17 cellular contexts compared by ENCODE assay signal in genomic region chr15:69576948-69577351, GRCh38.
DNase-seq lines count a peak whose midpoint lies in the region; ATAC-seq and TF ChIP-seq lines count a peak whose summit lies in the region.
"Had no signal": no experiment of that assay in that cellular context is flagged by ENCODE, and none has a peak within 500 bp of the region (broad histone marks: within the 10 kb centered on the region; RNA-seq: fewer than 3 reads in every experiment).

No MANE protein-coding gene starts in this region.

- H3K9me3 ChIP-seq in mammary epithelial cell (replicated peaks; ENCODE audit: insufficient read depth, low read length) (no peaks in the 10 kb centered on the region), aorta (ENCODE audit: control insufficient read depth, low read length) (no peaks in the 10 kb centered on the region), left ventricle myocardium inferior (replicated peaks) (no peaks in the 10 kb centered on the region)
- H3K9me3 ChIP-seq: Caco-2 had no signal

- CTCF ChIA-PET in mammary epithelial cell (lab: Charles Lee; ENCODE audit: low non-redundant PET): no interaction called here
- CTCF ChIA-PET in activated CD8-positive, alpha-beta T cell treated with anti-CD3 and anti-CD28 coated beads for 36 hours (lab: Charles Lee): interaction anchor here (0.6 to 1.6 kb wide), 11 partner anchors 9 to 1146 kb away, joined by 3 to 4 read pairs (median 3); no protein-coding TSS in a partner anchor

- no peak overlapping the region for H3K27ac Mint-ChIP-seq in activated CD8-positive, alpha-beta T cell treated with anti-CD3 and anti-CD28 coated beads for 36 hours
- H3K27ac Mint-ChIP-seq: activated naive CD8-positive, alpha-beta T cell treated with anti-CD3 and anti-CD28 coated beads for 36 hours had no signal

- no peak for ATAC-seq in activated CD8-positive, alpha-beta T cell treated with anti-CD3 and anti-CD28 coated beads for 36 hours
- ATAC-seq in aorta (ENCODE audit: low FRiP score) (no peak), HG03469 (IDR thresholded peaks at IDR 0.05; ENCODE audit: unreplicated experiment) (no peak)

- H3K4me1 Mint-ChIP-seq in activated CD8-positive, alpha-beta T cell treated with anti-CD3 and anti-CD28 coated beads for 36 hours (ENCODE audit: low read depth): peaks cover 32% of the 10 kb centered on the region

- in situ Hi-C loops in T47D (cut with HindIII; ENCODE audit: low pct_unique_long_range_greater_than_20kb, low sequenced_read_pairs) (no loop called here), mammary epithelial cell (cut with MboI; ENCODE audit: low sequenced_read_pairs in 2 of 2) (loop anchor here in 1 of 2 donors (10.0 kb wide), 1 partner anchor 908 kb away; no protein-coding TSS in a partner anchor)

- H4K20me1 ChIP-seq in mammary epithelial cell (ENCODE audit: insufficient read depth, low read length): no peaks in the 10 kb centered on the region

- H3K4me2 ChIP-seq in mammary epithelial cell (ENCODE audit: insufficient read depth, low read depth, low read length): no peak overlapping the region

- H3K36me3 ChIP-seq in mammary epithelial cell (ENCODE audit: insufficient read depth, low read length): no peaks in the 10 kb centered on the region
- H3K36me3 ChIP-seq in aorta (ENCODE audit: control insufficient read depth in 1 of 2, insufficient read depth in 2 of 2, low read length in 1 of 2): no peaks in the 10 kb centered on the region
- H3K36me3 ChIP-seq in left ventricle myocardium inferior: no peaks in the 10 kb centered on the region

- DNase-seq in T47D (ENCODE audit: low read depth in 1 of 2, low spot score in 1 of 2): peak; percentile 39 to 92
- DNase-seq in mammary epithelial cell: no peak
- DNase-seq in NCI-H2029 treated with DMSO at 0.1 percent for 48 hours (lab: John Stamatoyannopoulos, UW): peak; percentile 35
- peak; percentile 14 for DNase-seq in activated CD8-positive, alpha-beta T cell treated with anti-CD3 and anti-CD28 coated beads for 36 hours
- DNase-seq in aorta: peak; percentile 12 to 41
- no peak for DNase-seq in SK-N-DZ (ENCODE audit: low spot score)
- DNase-seq in left ventricle myocardium inferior: no peak
- DNase-seq: activated naive CD8-positive, alpha-beta T cell treated with anti-CD3 and anti-CD28 coated beads for 36 hours; Caco-2; dermis blood vessel endothelial cell; IMR-90; NCI-H2107; stimulated activated CD4-positive, alpha-beta T cell treated with anti-CD3 and anti-CD28 coated beads, Interleukin-4, amount 100 ng/mL, for 1 hour had no signal

- H3K27ac ChIP-seq in mammary epithelial cell (ENCODE audit: insufficient read depth, low read depth, low read length): no peak overlapping the region
- no peak overlapping the region for H3K27ac ChIP-seq in aorta (ENCODE audit: low read depth in 1 of 2, low read length in 2 of 2)
- no peak overlapping the region for H3K27ac ChIP-seq in left ventricle myocardium inferior (replicated peaks)
- H3K27ac ChIP-seq: epithelial cell of prostate had no signal

- TF ChIP-seq CTCF in mammary epithelial cell (conservative IDR thresholded peaks at IDR 0.05 in 1 of 2, IDR thresholded peaks at IDR 0.05 in 1 of 2; ENCODE audit: extremely low read depth in 1 of 2, insufficient read depth in 1 of 2, low read depth in 1 of 2, low read length in 2 of 2): no peak
- no peak for TF ChIP-seq CTCF in activated CD8-positive, alpha-beta T cell treated with anti-CD3 and anti-CD28 coated beads for 36 hours (IDR thresholded peaks at IDR 0.05)
- no peak for TF ChIP-seq CTCF in left ventricle myocardium inferior (IDR thresholded peaks at IDR 0.05; ENCODE audit: borderline replicate concordance)

- no peaks in the 10 kb centered on the region for H3K9me3 Mint-ChIP-seq in activated CD8-positive, alpha-beta T cell treated with anti-CD3 and anti-CD28 coated beads for 36 hours
- H3K9me3 Mint-ChIP-seq: activated naive CD8-positive, alpha-beta T cell treated with anti-CD3 and anti-CD28 coated beads for 36 hours; T-helper 1 cell treated with Interleukin-12 subunit alpha and Interleukin-12 subunit beta and Interleukin-4 antibody, amounts not matched to agents 30 μg/mL and 1 μg/mL, for 36 hours had no signal

- H3K79me2 ChIP-seq in mammary epithelial cell (ENCODE audit: insufficient read depth, low read length): no peaks in the 10 kb centered on the region

- POLR2A ChIA-PET in activated CD8-positive, alpha-beta T cell treated with anti-CD3 and anti-CD28 coated beads for 36 hours (lab: Charles Lee): interaction anchor here (1.2 kb wide), 1 partner anchor 142 kb away, joined by 3 read pairs; no protein-coding TSS in a partner anchor

- peaks cover 5% of the 10 kb centered on the region for H3K27me3 ChIP-seq in mammary epithelial cell (ENCODE audit: insufficient read depth, low read length)
- no peaks in the 10 kb centered on the region for H3K27me3 ChIP-seq in aorta (ENCODE audit: control insufficient read depth in 1 of 2, insufficient read depth in 2 of 2, low read length in 1 of 2)
- H3K27me3 ChIP-seq in left ventricle myocardium inferior (ENCODE audit: low read depth): peaks cover 53% of the 10 kb centered on the region

- H3K27me3 Mint-ChIP-seq in activated CD8-positive, alpha-beta T cell treated with anti-CD3 and anti-CD28 coated beads for 36 hours: no peaks in the 10 kb centered on the region
- H3K27me3 Mint-ChIP-seq: activated naive CD8-positive, alpha-beta T cell treated with anti-CD3 and anti-CD28 coated beads for 36 hours had no signal

- H2AFZ ChIP-seq in mammary epithelial cell (ENCODE audit: low read depth, low read length): no peak overlapping the region

- dilution Hi-C loops in mammary epithelial cell (cut with HindIII; ENCODE audit: low sequenced_read_pairs): no loop called here

- H3K4me3 ChIP-seq in mammary epithelial cell (replicated peaks in 1 of 3; ENCODE audit: insufficient read depth in 1 of 3, low read depth in 2 of 3, low read length in 3 of 3) (no peak overlapping the region), aorta (ENCODE audit: low read length in 2 of 2) (no peak overlapping the region), left ventricle myocardium inferior (no peak overlapping the region)
- H3K4me3 ChIP-seq: GM12878 had no signal

- no peak overlapping the region for H3K9ac ChIP-seq in mammary epithelial cell (ENCODE audit: insufficient read depth, low read length)

- H3K36me3 Mint-ChIP-seq in activated CD8-positive, alpha-beta T cell treated with anti-CD3 and anti-CD28 coated beads for 36 hours (ENCODE audit: low read depth): no peaks in the 10 kb centered on the region
- H3K36me3 Mint-ChIP-seq: activated naive CD8-positive, alpha-beta T cell treated with anti-CD3 and anti-CD28 coated beads for 36 hours had no signal

- H3K4me3 Mint-ChIP-seq in activated CD8-positive, alpha-beta T cell treated with anti-CD3 and anti-CD28 coated beads for 36 hours: no peak overlapping the region
- H3K4me3 Mint-ChIP-seq: activated naive CD8-positive, alpha-beta T cell treated with anti-CD3 and anti-CD28 coated beads for 36 hours; T-helper 1 cell treated with Interleukin-12 subunit alpha and Interleukin-12 subunit beta and Interleukin-4 antibody, amounts not matched to agents 30 μg/mL and 1 μg/mL, for 36 hours had no signal

- 57% methylated on average over 3 of the region's 4 CpGs for WGBS in mammary epithelial cell (ENCODE audit: low coverage, missing lambda C conversion rate)
- whole genome bisulfite sequencing in aorta, 2 donors: 95 to 99% methylated on average over 4 of the region's 4 CpGs

- H3K4me1 ChIP-seq in mammary epithelial cell (ENCODE audit: insufficient read depth, low read length) (no peaks in the 10 kb centered on the region), aorta (ENCODE audit: control insufficient read depth in 1 of 2, insufficient read depth in 2 of 2, low read length in 2 of 2) (no peaks in the 10 kb centered on the region), left ventricle myocardium inferior (no peaks in the 10 kb centered on the region)
- H3K4me1 ChIP-seq: Caco-2 had no signal

- intact Hi-C loops in mammary epithelial cell (cut with micrococcal nuclease) (loop anchor here (1.0 kb wide), 5 partner anchors 152 to 936 kb away; no protein-coding TSS in a partner anchor), aorta (cut with DNase I) (loop anchor here (2.0 to 10.0 kb wide), 5 partner anchors 76 to 910 kb away; partner anchors contain the start of gene TLE3 (in 1 of the 2)), left ventricle myocardium inferior (cut with micrococcal nuclease) (no loop called here)
- intact Hi-C loops in activated CD8-positive, alpha-beta T cell treated with anti-CD3 and anti-CD28 coated beads for 36 hours (cut with micrococcal nuclease): loop anchor here (10.0 kb wide), 4 partner anchors 148 to 888 kb away; partner anchors contain the start of gene TLE3

- no TSS peak for BruUV-seq in mammary epithelial cell (replicated peaks; lab: Mats Ljungman, UMichigan)

Comparison
In these comparisons a context has a peak if more than half of its experiments do, and no peak if none do; other contexts are left out.
1. DNase-seq: peak in T47D (2 of 2), NCI-H2029 treated with DMSO at 0.1 percent for 48 hours (single experiment), activated CD8-positive, alpha-beta T cell treated with anti-CD3 and anti-CD28 coated beads for 36 hours (single experiment) and aorta (2 of 2); none in mammary epithelial cell (single experiment), SK-N-DZ (single experiment) and left ventricle myocardium inferior (single experiment).